8 cellular contexts compared by ENCODE assay signal in genomic region chr4:141711211-141711610, GRCh38.
DNase-seq lines count a peak whose midpoint lies in the region; ATAC-seq, FAIRE-seq and TF ChIP-seq lines count a peak whose summit lies in the region.

No MANE protein-coding gene starts in this region.

- peak; percentile 71 for TF ChIP-seq CTCF in 22Rv1 (IDR thresholded peaks at IDR 0.05)
- peak; percentile 27 to 52 (median 32) for TF ChIP-seq CTCF in uterus (IDR thresholded peaks at IDR 0.05)

- peaks cover 0 to 7% of the 10 kb centered on the region in 2 donors for H3K9me3 ChIP-seq in uterus

- no peak overlapping the region for H3K4me3 ChIP-seq in uterus

- H3K27me3 ChIP-seq in uterus, result no peaks in the 10 kb centered on the region

- no peak for TF ChIP-seq POLR2A in uterus (IDR thresholded peaks at IDR 0.05)

- no peaks in the 10 kb centered on the region for H3K4me1 ChIP-seq in uterus

- H3K27ac ChIP-seq in 22Rv1 (no peak overlapping the region), uterus (no peak overlapping the region)

- ATAC-seq in GM18861 (IDR thresholded peaks at IDR 0.05; ENCODE audit: unreplicated experiment), result peak; percentile 60

- intact Hi-C loops in uterus (cut with DNase I; ENCODE audit: low total_unique reads), result no loop called here

- DNase-seq in NCI-H460 (ENCODE audit: extremely low read depth, low read depth) (peak; percentile 1), fibroblast of the conjunctiva (ENCODE audit: low read depth) (peak; percentile 31), uterus (no peak), NOMO-1 treated with DMSO at 0.1 percent for 48 hours (lab: John Stamatoyannopoulos, UW; ENCODE audit: unreplicated experiment) (no peak), HTR-8/SVneo (ENCODE audit: insufficient read length, low spot score) (no peak)
- no peak for DNase-seq in NK-92 treated with Interleukin-12 subunit alpha and Interleukin-12 subunit beta, amount 100 ng/mL, for 24 hours (lab: John Stamatoyannopoulos, UW)

- no peaks in the 10 kb centered on the region for H3K36me3 ChIP-seq in uterus

- FAIRE-seq in HTR-8/SVneo (lab: Jason Lieb, UNC), result no peak

Comparison
In these comparisons a context has a peak if more than half of its experiments do, and no peak if none do; other contexts are left out.
1. DNase-seq: peak in NCI-H460 (single experiment) and fibroblast of the conjunctiva (single experiment); none in uterus (0 of 2), NK-92 treated with Interleukin-12 subunit alpha and Interleukin-12 subunit beta, amount 100 ng/mL, for 24 hours (single experiment), NOMO-1 treated with DMSO at 0.1 percent for 48 hours (single experiment) and HTR-8/SVneo (single experiment).